In the genomic region with DNA sequence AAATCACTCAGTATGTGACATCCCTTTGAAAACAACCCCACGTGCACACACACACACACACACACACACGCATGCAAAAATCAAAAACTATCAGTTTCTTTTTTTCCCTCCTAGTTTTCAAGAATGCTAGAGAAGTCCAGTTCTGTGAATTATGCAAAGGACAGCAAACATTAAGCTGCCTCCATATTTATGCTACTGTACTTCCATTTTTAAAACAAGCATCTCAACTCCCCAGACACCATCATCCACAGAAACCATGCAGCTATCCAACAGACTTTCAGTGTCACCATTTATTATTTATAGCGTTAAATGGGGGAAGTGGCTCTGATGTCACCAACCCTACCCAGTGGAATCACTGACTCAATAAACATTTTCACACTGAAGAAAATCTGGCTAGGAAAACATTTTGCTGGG, we compare ENCODE assay signal across 8 cellular contexts. TPM values are rescaled to one million over a fixed set of nuclear protein-coding genes. Genes with fewer than 3 reads are reported as not detected.
DNase-seq lines count a peak whose midpoint lies in the region; ATAC-seq and TF ChIP-seq lines count a peak whose summit lies in the region.

No MANE protein-coding gene starts in this region.

- no peaks in the 10 kb centered on the region for H3K9me3 Mint-ChIP-seq in activated naive CD8-positive, alpha-beta T cell treated with anti-CD3 and anti-CD28 coated beads for 36 hours

- intact Hi-C loops in lower leg skin (cut with DNase I; ENCODE audit: low total_unique reads) = no loop called here

- TF ChIP-seq POLR2A in lower leg skin (IDR thresholded peaks at IDR 0.05) = no peak

- peak overlapping the region; percentile 96 for H3K4me2 ChIP-seq in BLaER1
- peak overlapping the region; percentile 90 for H3K4me2 ChIP-seq in Karpas-422 (ENCODE audit: low read depth, low read length, poor library complexity, severe bottlenecking)

- H3K9me2 ChIP-seq in Karpas-422 (replicated peaks; ENCODE audit: insufficient read depth, low read length) = no peaks in the 10 kb centered on the region

- no peak overlapping the region for H2AFZ ChIP-seq in Karpas-422 (ENCODE audit: low read length)

- H3K27ac ChIP-seq in BLaER1 (peak overlapping the region; percentile 96; the same call in 1 of the 2 replicates), Karpas-422 (ENCODE audit: low read length) (peak overlapping the region; percentile 71), thoracic aorta (peak overlapping the region; percentile 95 to 97)

- H3K4me1 ChIP-seq in BLaER1 (peaks cover 58% of the 10 kb centered on the region), Karpas-422 (ENCODE audit: low read length) (peaks cover 58% of the 10 kb centered on the region), thoracic aorta (ENCODE audit: control insufficient read depth in 1 of 2, low read depth in 2 of 2) (peaks cover 39 to 61% of the 10 kb centered on the region in 2 donors)

- 25 to 28% methylated on average over 3 of the region's 3 CpGs for WGBS in lower leg skin, 2 donors

- H3K9ac ChIP-seq in BLaER1 = peak overlapping the region; percentile 97
- H3K9ac ChIP-seq in Karpas-422 (ENCODE audit: low read length) = peak overlapping the region; percentile 78

- peaks cover 50% of the 10 kb centered on the region for H3K36me3 Mint-ChIP-seq in activated naive CD8-positive, alpha-beta T cell treated with anti-CD3 and anti-CD28 coated beads for 36 hours

- peaks cover 63% of the 10 kb centered on the region for H3K4me1 Mint-ChIP-seq in activated naive CD8-positive, alpha-beta T cell treated with anti-CD3 and anti-CD28 coated beads for 36 hours

- peak overlapping the region; percentile 94 for H3K4me3 Mint-ChIP-seq in activated naive CD8-positive, alpha-beta T cell treated with anti-CD3 and anti-CD28 coated beads for 36 hours

- peak overlapping the region; percentile 99 for H3K4me3 ChIP-seq in BLaER1
- peak overlapping the region; percentile 83 for H3K4me3 ChIP-seq in Karpas-422 (ENCODE audit: low read length)
- H3K4me3 ChIP-seq in kidney epithelial cell (ENCODE audit: low read depth, low read length) = peak overlapping the region; percentile 65
- H3K4me3 ChIP-seq in thoracic aorta = peak overlapping the region; percentile 99
- no peak overlapping the region for H3K4me3 ChIP-seq in lower leg skin (ENCODE audit: low read depth, poor library complexity, severe bottlenecking)

- peaks cover 60% of the 10 kb centered on the region for H4K20me1 ChIP-seq in BLaER1
- peaks cover 17% of the 10 kb centered on the region for H4K20me1 ChIP-seq in Karpas-422 (ENCODE audit: insufficient read depth, low read depth, low read length)

- peak; percentile 70 for DNase-seq in Karpas-422
- peak; percentile 37 for DNase-seq in activated naive CD8-positive, alpha-beta T cell treated with anti-CD3 and anti-CD28 coated beads for 36 hours
- no peak for DNase-seq in kidney epithelial cell (ENCODE audit: low read depth)
- DNase-seq in thoracic aorta (ENCODE audit: low spot score) = no peak
- DNase-seq in lower leg skin (ENCODE audit: low spot score in 2 of 2) = no peak
- no peak for DNase-seq in LoVo (ENCODE audit: low spot score)
- no peak for DNase-seq in ureter (ENCODE audit: low spot score)

- peaks cover 72% of the 10 kb centered on the region for H3K79me2 ChIP-seq in Karpas-422 (ENCODE audit: low read length)

- TF ChIP-seq CTCF in kidney epithelial cell (IDR thresholded peaks at IDR 0.05; ENCODE audit: insufficient read depth, low read length, poor library complexity, severe bottlenecking) (no peak), thoracic aorta (IDR thresholded peaks at IDR 0.05) (no peak), lower leg skin (IDR thresholded peaks at IDR 0.05) (no peak)

- H3K36me3 ChIP-seq in BLaER1 (no peaks in the 10 kb centered on the region), Karpas-422 (ENCODE audit: insufficient read depth, low read length) (peaks cover 5% of the 10 kb centered on the region; the same call in 1 of the 2 replicates), kidney epithelial cell (ENCODE audit: control insufficient read depth, insufficient read depth, low read length) (no peaks in the 10 kb centered on the region), thoracic aorta (no peaks in the 10 kb centered on the region)

- no peaks in the 10 kb centered on the region for H3K27me3 Mint-ChIP-seq in activated naive CD8-positive, alpha-beta T cell treated with anti-CD3 and anti-CD28 coated beads for 36 hours

- no peak for ATAC-seq in thoracic aorta (ENCODE audit: insufficient number of reproducible peaks, low FRiP score, low read depth)

- H3K27me3 ChIP-seq in BLaER1 (no peaks in the 10 kb centered on the region), Karpas-422 (ENCODE audit: low read length) (no peaks in the 10 kb centered on the region), kidney epithelial cell (ENCODE audit: control insufficient read depth, insufficient read depth, low read length) (no peaks in the 10 kb centered on the region), thoracic aorta (replicated peaks; ENCODE audit: insufficient read depth) (no peaks in the 10 kb centered on the region)

- H3K9me3 ChIP-seq in BLaER1 (no peaks in the 10 kb centered on the region), Karpas-422 (ENCODE audit: low read length) (no peaks in the 10 kb centered on the region), thoracic aorta (no peaks in the 10 kb centered on the region)

- peak overlapping the region; percentile 97 for H3K27ac Mint-ChIP-seq in activated naive CD8-positive, alpha-beta T cell treated with anti-CD3 and anti-CD28 coated beads for 36 hours

RNA-seq across cellular contexts. Expression of gene FBXW11, which starts 1.6 kb away (rescaled TPM):
- 52.3 and 72.9 TPM in 2 replicates for total RNA-seq in Karpas-422 (2014; rRNA removed; shearing (Covaris generic); ENCODE audit: low replicate concordance)
- total RNA-seq in activated naive CD8-positive, alpha-beta T cell treated with anti-CD3 and anti-CD28 coated beads for 36 hours = 10 to 100 TPM; 55.1 to 60.8 TPM
- total RNA-seq in kidney epithelial cell = 52.8 and 75.1 TPM in 2 replicates
- total RNA-seq in thoracic aorta = 10 to 100 TPM; 77.8 to 91.2 TPM
- total RNA-seq in lower leg skin = 10 to 100 TPM; 35.9 to 56.8 (median 50.9) TPM
- total RNA-seq in ureter = 64.2 TPM

Comparison
In these comparisons a context has a peak if more than half of its experiments do, and no peak if none do; other contexts are left out.
1. DNase-seq: peak in Karpas-422 (single experiment) and activated naive CD8-positive, alpha-beta T cell treated with anti-CD3 and anti-CD28 coated beads for 36 hours (single experiment); none in kidney epithelial cell (single experiment), thoracic aorta (single experiment), lower leg skin (0 of 2), LoVo (single experiment) and ureter (single experiment).
2. Peak in every context shown above with its lines, with median percentiles within 50 percentile points of each other: H3K27ac ChIP-seq.